In genomic region chr1:162674018-162674608, GRCh38 we compare ENCODE assay signal across 1 cellular context.
TF ChIP-seq lines count a peak whose summit lies in the region.

No MANE protein-coding gene starts in this region.

TF ChIP-seq in GM23338, 12 proteins besides CTCF, POLR2A, EP300 and RAD21 (continued from another document):
- TF ChIP-seq ZNF462 (CRISPR knock-in tag; IDR thresholded peaks at IDR 0.05) (no peak), EZH2phosphoT487 (IDR thresholded peaks at IDR 0.05; ENCODE audit: unreplicated experiment) (no peak), ZNF331 (CRISPR knock-in tag; IDR thresholded peaks at IDR 0.05; ENCODE audit: low read depth) (no peak), CREB1 (CRISPR knock-in tag; IDR thresholded peaks at IDR 0.05; ENCODE audit: low read depth) (no peak), ZNF114 (CRISPR knock-in tag; IDR thresholded peaks at IDR 0.05) (no peak), REST (IDR thresholded peaks at IDR 0.05; ENCODE audit: unreplicated experiment) (no peak)
